8 cellular contexts compared by ENCODE assay signal in genomic region chr11:62705401-62705800, GRCh38. TPM values are rescaled to one million over a fixed set of nuclear protein-coding genes. Genes with fewer than 3 reads are reported as not detected.
A peak's percentile ranks its signal among the peaks of the same experiment; 100 is the strongest.
DNase-seq lines count a peak whose midpoint lies in the region; ATAC-seq and TF ChIP-seq lines count a peak whose summit lies in the region.

No MANE protein-coding gene starts in this region.

- peaks cover 6% of the 10 kb centered on the region for H3F3A ChIP-seq in neural cell (ENCODE audit: insufficient read depth, low read length, poor library complexity, severe bottlenecking)

- DNase-seq in DMS 273 (lab: John Stamatoyannopoulos, UW; ENCODE audit: unreplicated experiment) (peak; percentile 45), DMS 273 treated with DMSO at 0.1 percent for 48 hours (lab: John Stamatoyannopoulos, UW) (no peak), OCI-M1 (lab: John Stamatoyannopoulos, UW) (peak; percentile 62), EL (no peak)
- DNase-seq in effector memory CD4-positive, alpha-beta T cell = no peak

- no peaks in the 10 kb centered on the region for H3K9me3 ChIP-seq in effector memory CD4-positive, alpha-beta T cell (ENCODE audit: control insufficient read depth, low read length)
- H3K9me3 ChIP-seq in neural cell (ENCODE audit: low read length) = no peaks in the 10 kb centered on the region

- no peaks in the 10 kb centered on the region for H4K20me1 ChIP-seq in neural cell (ENCODE audit: insufficient read depth)

- peaks cover 40% of the 10 kb centered on the region for H3K79me2 ChIP-seq in neural cell (replicated peaks; ENCODE audit: insufficient read depth, low read length)

- peak overlapping the region; percentile 99 for H3K9ac ChIP-seq in neural cell (ENCODE audit: low read length)

- TF ChIP-seq CTCF in neural cell (IDR thresholded peaks at IDR 0.05; ENCODE audit: poor library complexity, severe bottlenecking) = no peak

- H3K4me3 ChIP-seq in effector memory CD4-positive, alpha-beta T cell (ENCODE audit: insufficient read depth, low read depth, low read length, poor library complexity, severe bottlenecking) = peak overlapping the region; percentile 86
- H3K4me3 ChIP-seq in neural cell (ENCODE audit: low read length) = peak overlapping the region; percentile 75

- H2AFZ ChIP-seq in neural cell (ENCODE audit: low read depth, low read length) = no peak overlapping the region

- TF ChIP-seq RAD21 in neural cell (conservative IDR thresholded peaks at IDR 0.05) = no peak

- ATAC-seq in HG02623 (IDR thresholded peaks at IDR 0.05; ENCODE audit: unreplicated experiment) = no peak
- ATAC-seq in HG02973 (IDR thresholded peaks at IDR 0.05; ENCODE audit: unreplicated experiment) = no peak

- no peaks in the 10 kb centered on the region for H3K9me2 ChIP-seq in neural cell (ENCODE audit: insufficient read depth, low read length)

- no peaks in the 10 kb centered on the region for H3K36me3 ChIP-seq in effector memory CD4-positive, alpha-beta T cell (ENCODE audit: control insufficient read depth, insufficient read depth, low read length)
- peaks cover 6% of the 10 kb centered on the region for H3K36me3 ChIP-seq in neural cell (ENCODE audit: insufficient read depth, low read length)

- peaks cover 30% of the 10 kb centered on the region for H3K4me1 ChIP-seq in effector memory CD4-positive, alpha-beta T cell (ENCODE audit: control insufficient read depth, insufficient read depth, low read length, poor library complexity, severe bottlenecking)

- H3K4me2 ChIP-seq in neural cell (ENCODE audit: low read length) = peak overlapping the region; percentile 79

- no peak for TF ChIP-seq EP300 in neural cell (conservative IDR thresholded peaks at IDR 0.05; ENCODE audit: poor library complexity, severe bottlenecking)

- peak overlapping the region; percentile 86 for H3K27ac ChIP-seq in effector memory CD4-positive, alpha-beta T cell (ENCODE audit: insufficient read depth, low read length, poor library complexity, severe bottlenecking)
- H3K27ac ChIP-seq in neural cell (ENCODE audit: low read length) = peak overlapping the region; percentile 96

- H3K27me3 ChIP-seq in effector memory CD4-positive, alpha-beta T cell (replicated peaks; ENCODE audit: control insufficient read depth, insufficient read depth, low read length, poor library complexity, severe bottlenecking) = no peaks in the 10 kb centered on the region
- no peaks in the 10 kb centered on the region for H3K27me3 ChIP-seq in neural cell (ENCODE audit: insufficient read depth, low read depth, low read length)

TF ChIP-seq in neural cell, 6 proteins besides CTCF, POLR2A, EP300 and RAD21:
- no peak for TF ChIP-seq SMC3 (conservative IDR thresholded peaks at IDR 0.05; ENCODE audit: poor library complexity)
- TF ChIP-seq, protein P1, sequence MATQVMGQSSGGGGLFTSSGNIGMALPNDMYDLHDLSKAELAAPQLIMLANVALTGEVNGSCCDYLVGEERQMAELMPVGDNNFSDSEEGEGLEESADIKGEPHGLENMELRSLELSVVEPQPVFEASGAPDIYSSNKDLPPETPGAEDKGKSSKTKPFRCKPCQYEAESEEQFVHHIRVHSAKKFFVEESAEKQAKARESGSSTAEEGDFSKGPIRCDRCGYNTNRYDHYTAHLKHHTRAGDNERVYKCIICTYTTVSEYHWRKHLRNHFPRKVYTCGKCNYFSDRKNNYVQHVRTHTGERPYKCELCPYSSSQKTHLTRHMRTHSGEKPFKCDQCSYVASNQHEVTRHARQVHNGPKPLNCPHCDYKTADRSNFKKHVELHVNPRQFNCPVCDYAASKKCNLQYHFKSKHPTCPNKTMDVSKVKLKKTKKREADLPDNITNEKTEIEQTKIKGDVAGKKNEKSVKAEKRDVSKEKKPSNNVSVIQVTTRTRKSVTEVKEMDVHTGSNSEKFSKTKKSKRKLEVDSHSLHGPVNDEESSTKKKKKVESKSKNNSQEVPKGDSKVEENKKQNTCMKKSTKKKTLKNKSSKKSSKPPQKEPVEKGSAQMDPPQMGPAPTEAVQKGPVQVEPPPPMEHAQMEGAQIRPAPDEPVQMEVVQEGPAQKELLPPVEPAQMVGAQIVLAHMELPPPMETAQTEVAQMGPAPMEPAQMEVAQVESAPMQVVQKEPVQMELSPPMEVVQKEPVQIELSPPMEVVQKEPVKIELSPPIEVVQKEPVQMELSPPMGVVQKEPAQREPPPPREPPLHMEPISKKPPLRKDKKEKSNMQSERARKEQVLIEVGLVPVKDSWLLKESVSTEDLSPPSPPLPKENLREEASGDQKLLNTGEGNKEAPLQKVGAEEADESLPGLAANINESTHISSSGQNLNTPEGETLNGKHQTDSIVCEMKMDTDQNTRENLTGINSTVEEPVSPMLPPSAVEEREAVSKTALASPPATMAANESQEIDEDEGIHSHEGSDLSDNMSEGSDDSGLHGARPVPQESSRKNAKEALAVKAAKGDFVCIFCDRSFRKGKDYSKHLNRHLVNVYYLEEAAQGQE (IDR thresholded peaks at IDR 0.05; ENCODE audit: borderline replicate concordance) = no peak
- TF ChIP-seq TAF1 (IDR thresholded peaks at IDR 0.05; ENCODE audit: low read depth) = no peak
- TF ChIP-seq EZH2 (IDR thresholded peaks at IDR 0.05; ENCODE audit: borderline replicate concordance, insufficient read depth, low read length, poor library complexity, severe bottlenecking) = no peak
- no peak for TF ChIP-seq MXI1 (conservative IDR thresholded peaks at IDR 0.05; ENCODE audit: poor library complexity, severe bottlenecking)
- TF ChIP-seq POLR2AphosphoS5 (IDR thresholded peaks at IDR 0.05) = no peak

RNA-seq across cellular contexts. Expression of gene BSCL2, which starts 1.8 kb away (rescaled TPM):
- polyA plus RNA-seq in neural cell = 304 and 305 TPM in 2 replicates
- polyA minus RNA-seq in neural cell = 170 and 176 TPM in 2 replicates

RNA-seq across cellular contexts. Expression of gene GNG3, which starts 2.1 kb away (rescaled TPM):
- polyA plus RNA-seq in neural cell = 120 and 121 TPM in 2 replicates
- 49.0 and 52.3 TPM in 2 replicates for polyA minus RNA-seq in neural cell

RNA-seq across cellular contexts. Expression of gene LRRN4CL, which starts 16.1 kb away (rescaled TPM):
- polyA plus RNA-seq in neural cell = 0.44 and 0.82 TPM in 2 replicates
- 1.0 and 1.2 TPM in 2 replicates for polyA minus RNA-seq in neural cell

RNA-seq across cellular contexts. Expression of gene HNRNPUL2, which starts 21.9 kb away (rescaled TPM):
- polyA plus RNA-seq in neural cell = 27.5 and 29.3 TPM in 2 replicates
- 38.5 and 40.9 TPM in 2 replicates for polyA minus RNA-seq in neural cell

RNA-seq across cellular contexts. Expression of gene TTC9C, which starts 22.9 kb away (rescaled TPM):
- 48.6 and 55.2 TPM in 2 replicates for polyA plus RNA-seq in neural cell
- 40.4 and 50.6 TPM in 2 replicates for polyA minus RNA-seq in neural cell

Comparison
In these comparisons a context has a peak if more than half of its experiments do, and no peak if none do; other contexts are left out.
1. DNase-seq: peak in DMS 273 (single experiment) and OCI-M1 (single experiment); none in DMS 273 treated with DMSO at 0.1 percent for 48 hours (single experiment), effector memory CD4-positive, alpha-beta T cell (0 of 3) and EL (single experiment).